8 cellular contexts compared by ENCODE assay signal in genomic region chr16:19718624-19718965, GRCh38. TPM values are rescaled to one million over a fixed set of nuclear protein-coding genes. Genes with fewer than 3 reads are reported as not detected.
DNase-seq lines count a peak whose midpoint lies in the region; ATAC-seq and TF ChIP-seq lines count a peak whose summit lies in the region.

No MANE protein-coding gene starts in this region.

- H3K9me2 ChIP-seq in OCI-LY1 (ENCODE audit: low read depth, low read length) = no peaks in the 10 kb centered on the region

- no peaks in the 10 kb centered on the region for H4K20me1 ChIP-seq in OCI-LY1 (ENCODE audit: insufficient read depth, low read length)
- peaks cover 6% of the 10 kb centered on the region for H4K20me1 ChIP-seq in osteoblast (ENCODE audit: insufficient read depth, low read length)

- H3K4me3 ChIP-seq in OCI-LY1 (ENCODE audit: low read depth, low read length, poor library complexity, severe bottlenecking) = peak overlapping the region; percentile 77
- H3K4me3 ChIP-seq in osteoblast (ENCODE audit: insufficient read depth, low read length) = peak overlapping the region; percentile 99

- peak overlapping the region; percentile 78 for H3K27ac Mint-ChIP-seq in endothelial cell (ENCODE audit: unreplicated experiment)

- H3K4me3 Mint-ChIP-seq in endothelial cell (ENCODE audit: unreplicated experiment) = peak overlapping the region; percentile 99

- H3K79me2 ChIP-seq in OCI-LY1 (ENCODE audit: insufficient read depth, low read length) = peaks cover 17% of the 10 kb centered on the region
- peaks cover 48% of the 10 kb centered on the region for H3K79me2 ChIP-seq in osteoblast (ENCODE audit: insufficient read depth, low read length)

- peaks cover 23% of the 10 kb centered on the region for H3K36me3 Mint-ChIP-seq in endothelial cell (ENCODE audit: low read depth, unreplicated experiment)

- H3K27me3 Mint-ChIP-seq in endothelial cell (ENCODE audit: unreplicated experiment) = peaks cover 19% of the 10 kb centered on the region

- H3K4me1 ChIP-seq in OCI-LY1 (ENCODE audit: insufficient read depth, low read length, severe bottlenecking) (peaks cover 21% of the 10 kb centered on the region), osteoblast (ENCODE audit: insufficient read depth, low read length) (peaks cover 11% of the 10 kb centered on the region)

- peak; percentile 50 for DNase-seq in NCI-H82 (lab: John Stamatoyannopoulos, UW)
- DNase-seq in NCI-H82 treated with DMSO at 0.1 percent for 48 hours (lab: John Stamatoyannopoulos, UW; ENCODE audit: unreplicated experiment) = no peak
- no peak for DNase-seq in endothelial cell (ENCODE audit: low spot score)
- DNase-seq in osteoblast (ENCODE audit: insufficient read length, low spot score, missing footprints) = peak; percentile 83
- no peak for DNase-seq in NCI-H1436 (lab: John Stamatoyannopoulos, UW)
- no peak for DNase-seq in NCI-H774 (lab: John Stamatoyannopoulos, UW)

- no peak for ATAC-seq in HG03442 (IDR thresholded peaks at IDR 0.05; ENCODE audit: unreplicated experiment)

- H3K27me3 ChIP-seq in OCI-LY1 (ENCODE audit: insufficient read depth, low read length) (no peaks in the 10 kb centered on the region), osteoblast (ENCODE audit: insufficient read depth, low read length) (no peaks in the 10 kb centered on the region)

- H3K36me3 ChIP-seq in OCI-LY1 (ENCODE audit: insufficient read depth, low read length) = peaks cover 15% of the 10 kb centered on the region; the same call in 1 of the 2 replicates
- peaks cover 12% of the 10 kb centered on the region for H3K36me3 ChIP-seq in osteoblast (ENCODE audit: insufficient read depth, low read length)

- H3K4me1 Mint-ChIP-seq in endothelial cell (ENCODE audit: unreplicated experiment) = peaks cover 69% of the 10 kb centered on the region

- H3K4me2 ChIP-seq in OCI-LY1 (ENCODE audit: low read length) (peak overlapping the region; percentile 66), osteoblast (ENCODE audit: insufficient read depth, low read length) (peak overlapping the region; percentile 93)

- no peaks in the 10 kb centered on the region for H3K9me3 Mint-ChIP-seq in endothelial cell (ENCODE audit: unreplicated experiment)

- H3K9ac ChIP-seq in OCI-LY1 (ENCODE audit: low read length) = peak overlapping the region; percentile 88

- H3F3A ChIP-seq in OCI-LY1 (ENCODE audit: insufficient read depth, low read length) = no peaks in the 10 kb centered on the region

- H3K9me3 ChIP-seq in OCI-LY1 (ENCODE audit: low read length) (no peaks in the 10 kb centered on the region), osteoblast (ENCODE audit: low read depth, low read length) (no peaks in the 10 kb centered on the region)

- H3K27ac ChIP-seq in OCI-LY1 (ENCODE audit: low read depth, low read length, poor library complexity, severe bottlenecking) (no peak overlapping the region), osteoblast (ENCODE audit: low read depth, low read length) (peak overlapping the region; percentile 87)

- no peak overlapping the region; the same call in 1 of the 2 replicates for H2AFZ ChIP-seq in OCI-LY1 (ENCODE audit: low read length)
- H2AFZ ChIP-seq in osteoblast (ENCODE audit: low read length) = peak overlapping the region; percentile 98

- TF ChIP-seq CTCF in OCI-LY1 (IDR thresholded peaks at IDR 0.05; ENCODE audit: low read length) (no peak), endothelial cell (IDR thresholded peaks at IDR 0.05; ENCODE audit: unreplicated experiment) (no peak), osteoblast (IDR thresholded peaks at IDR 0.05; ENCODE audit: extremely low read depth, low read depth, low read length) (no peak)

RNA-seq across cellular contexts. Expression of gene IQCK, which starts 0.5 kb away (rescaled TPM):
- total RNA-seq in endothelial cell (ENCODE audit: unreplicated experiment) (18.6 TPM), osteoblast (8.7 and 9.4 TPM in 2 replicates)

RNA-seq across cellular contexts. Expression of gene KNOP1, which starts 0.6 kb away (rescaled TPM):
- total RNA-seq in endothelial cell (ENCODE audit: unreplicated experiment) = 36.6 TPM
- 10.1 and 15.3 TPM in 2 replicates for total RNA-seq in osteoblast

Comparison
In these comparisons a context has a peak if more than half of its experiments do, and no peak if none do; other contexts are left out.
1. DNase-seq: peak in NCI-H82 (single experiment) and osteoblast (single experiment); none in NCI-H82 treated with DMSO at 0.1 percent for 48 hours (single experiment), endothelial cell (single experiment), NCI-H1436 (single experiment) and NCI-H774 (single experiment).